10 cellular contexts compared by ENCODE assay signal in genomic region chr20:53040678-53041674, GRCh38.
DNase-seq lines count a peak whose midpoint lies in the region; ATAC-seq, FAIRE-seq and TF ChIP-seq lines count a peak whose summit lies in the region.
"Had no signal": no experiment of that assay in that cellular context is flagged by ENCODE, and none has a peak within 500 bp of the region (broad histone marks: within the 10 kb centered on the region; RNA-seq: fewer than 3 reads in every experiment).

No MANE protein-coding gene starts in this region.

- 59 to 68% methylated on average over 11 to 16 of the region's 16 CpGs for WGBS in body of pancreas, 2 donors

- no peak overlapping the region for H3K27ac Mint-ChIP-seq in Calu3 (ENCODE audit: unreplicated experiment)
- no peak overlapping the region for H3K27ac Mint-ChIP-seq in stimulated activated naive B cell treated with anti-CD40 and anti-IgM and Interleukin-4, amounts not matched to agents 10 μg/mL and 1 μg/mL and 100 μg/mL, for 72 hours

- H3K27ac ChIP-seq in body of pancreas, result peak overlapping the region in 3 of 4 donors; percentile 31 to 64 (median 36)
- H3K27ac ChIP-seq: BLaER1 treated with 17β-estradiol and CSF1 and Interleukin-3, amounts not matched to agents 10 nM and 100 nM had no signal

- intact Hi-C loops in Calu3 (cut with micrococcal nuclease; ENCODE audit: unreplicated experiment) (no loop called here), body of pancreas (cut with DNase I) (no loop called here)

- H3K4me1 Mint-ChIP-seq in Calu3 (ENCODE audit: low read depth, unreplicated experiment), result no peaks in the 10 kb centered on the region
- H3K4me1 Mint-ChIP-seq in stimulated activated naive B cell treated with anti-CD40 and anti-IgM and Interleukin-4, amounts not matched to agents 10 μg/mL and 1 μg/mL and 100 μg/mL, for 72 hours, result peaks cover 0 to 8% of the 10 kb centered on the region in 2 donors

- peak; percentile 64 for ATAC-seq in body of pancreas
- ATAC-seq in stimulated activated naive B cell treated with anti-CD40 and anti-IgM and Interleukin-4, amounts not matched to agents 10 μg/mL and 1 μg/mL and 100 μg/mL, for 72 hours (replicated peaks), result no peak

- TF ChIP-seq POLR2A in body of pancreas (IDR thresholded peaks at IDR 0.05), result no peak
- TF ChIP-seq POLR2A in GM12891 (IDR thresholded peaks at IDR 0.05; ENCODE audit: low read depth, low read length), result no peak

- no peak for TF ChIP-seq CTCF in Calu3 (IDR thresholded peaks at IDR 0.05; ENCODE audit: unreplicated experiment)
- no peak for TF ChIP-seq CTCF in body of pancreas (IDR thresholded peaks at IDR 0.05)

- no peak overlapping the region for H3K4me3 Mint-ChIP-seq in Calu3 (ENCODE audit: low read depth, unreplicated experiment)
- H3K4me3 Mint-ChIP-seq in stimulated activated naive B cell treated with anti-CD40 and anti-IgM and Interleukin-4, amounts not matched to agents 10 μg/mL and 1 μg/mL and 100 μg/mL, for 72 hours, result no peak overlapping the region

- H3K9me3 Mint-ChIP-seq in Calu3 (ENCODE audit: low read depth, unreplicated experiment), result no peaks in the 10 kb centered on the region
- no peaks in the 10 kb centered on the region for H3K9me3 Mint-ChIP-seq in stimulated activated naive B cell treated with anti-CD40 and anti-IgM and Interleukin-4, amounts not matched to agents 10 μg/mL and 1 μg/mL and 100 μg/mL, for 72 hours

- peaks cover 4% of the 10 kb centered on the region for H3K36me3 Mint-ChIP-seq in Calu3 (ENCODE audit: insufficient read depth, unreplicated experiment)
- H3K36me3 Mint-ChIP-seq in stimulated activated naive B cell treated with anti-CD40 and anti-IgM and Interleukin-4, amounts not matched to agents 10 μg/mL and 1 μg/mL and 100 μg/mL, for 72 hours, result no peaks in the 10 kb centered on the region

- peaks cover 3% of the 10 kb centered on the region for H3K27me3 Mint-ChIP-seq in Calu3 (ENCODE audit: unreplicated experiment)
- H3K27me3 Mint-ChIP-seq in stimulated activated naive B cell treated with anti-CD40 and anti-IgM and Interleukin-4, amounts not matched to agents 10 μg/mL and 1 μg/mL and 100 μg/mL, for 72 hours, result no peaks in the 10 kb centered on the region

- peak; percentile 34 for DNase-seq in Calu3
- peak; percentile 98 for DNase-seq in NCI-H2107 (lab: John Stamatoyannopoulos, UW)
- DNase-seq in body of pancreas, result peak; percentile 46 to 54 (median 47)
- DNase-seq in mucosa of gallbladder (ENCODE audit: low spot score), result peak; percentile 58
- DNase-seq in glomerular visceral epithelial cell (ENCODE audit: extremely low spot score), result no peak
- no peak for DNase-seq in GM12891 (ENCODE audit: insufficient read length, low spot score)
- DNase-seq in activated T-cell treated with anti-CD3 and anti-CD28 coated beads, Interleukin-2, amount 50 U/mL, for 1 hour, result no peak
- no peak for DNase-seq in stimulated activated naive B cell treated with anti-CD40 and anti-IgM and Interleukin-4, amounts not matched to agents 10 μg/mL and 1 μg/mL and 100 μg/mL, for 72 hours

- H3K4me3 ChIP-seq in body of pancreas, result no peak overlapping the region
- H3K4me3 ChIP-seq: BLaER1 treated with 17β-estradiol and CSF1 and Interleukin-3, amounts not matched to agents 10 nM and 100 nM had no signal

- FAIRE-seq in GM12891 (lab: Jason Lieb, UNC), result no peak
- FAIRE-seq: colon had no signal

- no peaks in the 10 kb centered on the region for H3K36me3 ChIP-seq in body of pancreas (replicated peaks in 1 of 2; ENCODE audit: insufficient read depth in 1 of 2, low read depth in 2 of 2)
- H3K36me3 ChIP-seq: BLaER1 treated with 17β-estradiol and CSF1 and Interleukin-3, amounts not matched to agents 10 nM and 100 nM had no signal

- H3K9me3 ChIP-seq in body of pancreas, result no peaks in the 10 kb centered on the region
- H3K9me3 ChIP-seq: BLaER1 treated with 17β-estradiol and CSF1 and Interleukin-3, amounts not matched to agents 10 nM and 100 nM had no signal

- H3K27me3 ChIP-seq in body of pancreas, result no peaks in the 10 kb centered on the region
- H3K27me3 ChIP-seq: BLaER1 treated with 17β-estradiol and CSF1 and Interleukin-3, amounts not matched to agents 10 nM and 100 nM had no signal

- H3K4me1 ChIP-seq in body of pancreas, result peaks cover 4% of the 10 kb centered on the region

- BruUV-seq in Calu3 (replicated peaks; lab: Mats Ljungman, UMichigan), result no TSS peak

- CTCF ChIA-PET in Calu3 (lab: Charles Lee), result no interaction called here

TF ChIP-seq in GM12891, 5 proteins besides CTCF, POLR2A, EP300 and RAD21:
- TF ChIP-seq POLR2AphosphoS5 (IDR thresholded peaks at IDR 0.05; ENCODE audit: low read depth, low read length) (no peak), PAX5 (IDR thresholded peaks at IDR 0.05; ENCODE audit: insufficient read depth, low read length, severe bottlenecking) (no peak), TAF1 (IDR thresholded peaks at IDR 0.05; ENCODE audit: low read depth, low read length) (no peak), POU2F2 (IDR thresholded peaks at IDR 0.05; ENCODE audit: low read depth, low read length) (no peak), SPI1 (IDR thresholded peaks at IDR 0.05; ENCODE audit: low read depth, low read length) (no peak)

Comparison
In these comparisons a context has a peak if more than half of its experiments do, and no peak if none do; other contexts are left out.
1. DNase-seq: peak in Calu3 (single experiment), NCI-H2107 (single experiment), body of pancreas (4 of 4) and mucosa of gallbladder (single experiment); none in glomerular visceral epithelial cell (single experiment), GM12891 (single experiment), activated T-cell treated with anti-CD3 and anti-CD28 coated beads, Interleukin-2, amount 50 U/mL, for 1 hour (single experiment) and stimulated activated naive B cell treated with anti-CD40 and anti-IgM and Interleukin-4, amounts not matched to agents 10 μg/mL and 1 μg/mL and 100 μg/mL, for 72 hours (single experiment).